ENCODE assay signal across 1 cellular context in genomic region chr18:812673-813404, GRCh38.
TF ChIP-seq lines count a peak whose summit lies in the region.

No MANE protein-coding gene starts in this region.

TF ChIP-seq in HepG2, 621 proteins besides CTCF, POLR2A, EP300 and RAD21 (continued from another document and continues in another):
- TF ChIP-seq ZNF501 (CRISPR knock-in tag; IDR thresholded peaks at IDR 0.05): peak; percentile 46
- no peak for TF ChIP-seq BHLHE40 (IDR thresholded peaks at IDR 0.05; ENCODE audit: low read length)
- 0 out of 2 replicates have a peak, but pooled peaks have one; percentile 35 for TF ChIP-seq ZNF20 (CRISPR knock-in tag; IDR thresholded peaks at IDR 0.05)
- TF ChIP-seq HNF4G (IDR thresholded peaks at IDR 0.05; ENCODE audit: borderline replicate concordance, low read depth, low read length): no peak
- TF ChIP-seq HNF4G (CRISPR knock-in tag; IDR thresholded peaks at IDR 0.05; ENCODE audit: borderline replicate concordance, low read depth): no peak
- no peak for TF ChIP-seq ZNF589 (CRISPR knock-in tag; conservative IDR thresholded peaks at IDR 0.05)
- no peak for TF ChIP-seq PHF21A (CRISPR knock-in tag; IDR thresholded peaks at IDR 0.05)
- TF ChIP-seq MATR3 (CRISPR knock-in tag; IDR thresholded peaks at IDR 0.05): no peak
- TF ChIP-seq ZFAT (CRISPR knock-in tag; conservative IDR thresholded peaks at IDR 0.05): no peak
- TF ChIP-seq, protein P1, sequence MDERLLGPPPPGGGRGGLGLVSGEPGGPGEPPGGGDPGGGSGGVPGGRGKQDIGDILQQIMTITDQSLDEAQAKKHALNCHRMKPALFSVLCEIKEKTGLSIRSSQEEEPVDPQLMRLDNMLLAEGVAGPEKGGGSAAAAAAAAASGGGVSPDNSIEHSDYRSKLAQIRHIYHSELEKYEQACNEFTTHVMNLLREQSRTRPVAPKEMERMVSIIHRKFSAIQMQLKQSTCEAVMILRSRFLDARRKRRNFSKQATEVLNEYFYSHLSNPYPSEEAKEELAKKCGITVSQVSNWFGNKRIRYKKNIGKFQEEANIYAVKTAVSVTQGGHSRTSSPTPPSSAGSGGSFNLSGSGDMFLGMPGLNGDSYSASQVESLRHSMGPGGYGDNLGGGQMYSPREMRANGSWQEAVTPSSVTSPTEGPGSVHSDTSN (CRISPR knock-in tag; IDR thresholded peaks at IDR 0.05): no peak
- no peak for TF ChIP-seq KDM6A (CRISPR knock-in tag; IDR thresholded peaks at IDR 0.05; ENCODE audit: low read depth)
- TF ChIP-seq MAFF (IDR thresholded peaks at IDR 0.05; ENCODE audit: low read depth, low read length): no peak
- no peak for TF ChIP-seq PLRG1 (conservative IDR thresholded peaks at IDR 0.05)
- no peak; the same call in 1 of the 2 replicates for TF ChIP-seq ZNF446 (CRISPR knock-in tag; IDR thresholded peaks at IDR 0.05)
- TF ChIP-seq SUZ12 (IDR thresholded peaks at IDR 0.05; ENCODE audit: low read depth, low read length): no peak
- TF ChIP-seq, protein P2, sequence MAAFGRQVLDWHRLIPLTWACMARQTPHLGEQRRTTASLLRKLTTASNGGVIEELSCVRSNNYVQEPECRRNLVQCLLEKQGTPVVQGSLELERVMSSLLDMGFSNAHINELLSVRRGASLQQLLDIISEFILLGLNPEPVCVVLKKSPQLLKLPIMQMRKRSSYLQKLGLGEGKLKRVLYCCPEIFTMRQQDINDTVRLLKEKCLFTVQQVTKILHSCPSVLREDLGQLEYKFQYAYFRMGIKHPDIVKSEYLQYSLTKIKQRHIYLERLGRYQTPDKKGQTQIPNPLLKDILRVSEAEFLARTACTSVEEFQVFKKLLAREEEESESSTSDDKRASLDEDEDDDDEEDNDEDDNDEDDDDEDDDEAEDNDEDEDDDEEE (CRISPR knock-in tag; IDR thresholded peaks at IDR 0.05): 0 out of 2 replicates have a peak, but pooled peaks have one; percentile 31
- TF ChIP-seq MIER3 (CRISPR knock-in tag; IDR thresholded peaks at IDR 0.05; ENCODE audit: borderline replicate concordance): 0 out of 2 replicates have a peak, but pooled peaks have one; percentile 16
- no peak for TF ChIP-seq RBAK (CRISPR knock-in tag; IDR thresholded peaks at IDR 0.05)
- TF ChIP-seq PAX8 (CRISPR knock-in tag; IDR thresholded peaks at IDR 0.05; ENCODE audit: borderline replicate concordance): no peak
- TF ChIP-seq, protein P3, sequence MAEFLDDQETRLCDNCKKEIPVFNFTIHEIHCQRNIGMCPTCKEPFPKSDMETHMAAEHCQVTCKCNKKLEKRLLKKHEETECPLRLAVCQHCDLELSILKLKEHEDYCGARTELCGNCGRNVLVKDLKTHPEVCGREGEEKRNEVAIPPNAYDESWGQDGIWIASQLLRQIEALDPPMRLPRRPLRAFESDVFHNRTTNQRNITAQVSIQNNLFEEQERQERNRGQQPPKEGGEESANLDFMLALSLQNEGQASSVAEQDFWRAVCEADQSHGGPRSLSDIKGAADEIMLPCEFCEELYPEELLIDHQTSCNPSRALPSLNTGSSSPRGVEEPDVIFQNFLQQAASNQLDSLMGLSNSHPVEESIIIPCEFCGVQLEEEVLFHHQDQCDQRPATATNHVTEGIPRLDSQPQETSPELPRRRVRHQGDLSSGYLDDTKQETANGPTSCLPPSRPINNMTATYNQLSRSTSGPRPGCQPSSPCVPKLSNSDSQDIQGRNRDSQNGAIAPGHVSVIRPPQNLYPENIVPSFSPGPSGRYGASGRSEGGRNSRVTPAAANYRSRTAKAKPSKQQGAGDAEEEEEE (CRISPR knock-in tag; IDR thresholded peaks at IDR 0.05; ENCODE audit: borderline replicate concordance): no peak
- TF ChIP-seq KLF6 (CRISPR knock-in tag; IDR thresholded peaks at IDR 0.05): no peak
- TF ChIP-seq USF2 (IDR thresholded peaks at IDR 0.05; ENCODE audit: low read depth, low read length): no peak
- TF ChIP-seq USF2 (CRISPR knock-in tag; IDR thresholded peaks at IDR 0.05; ENCODE audit: borderline replicate concordance): no peak
- TF ChIP-seq, protein P4, sequence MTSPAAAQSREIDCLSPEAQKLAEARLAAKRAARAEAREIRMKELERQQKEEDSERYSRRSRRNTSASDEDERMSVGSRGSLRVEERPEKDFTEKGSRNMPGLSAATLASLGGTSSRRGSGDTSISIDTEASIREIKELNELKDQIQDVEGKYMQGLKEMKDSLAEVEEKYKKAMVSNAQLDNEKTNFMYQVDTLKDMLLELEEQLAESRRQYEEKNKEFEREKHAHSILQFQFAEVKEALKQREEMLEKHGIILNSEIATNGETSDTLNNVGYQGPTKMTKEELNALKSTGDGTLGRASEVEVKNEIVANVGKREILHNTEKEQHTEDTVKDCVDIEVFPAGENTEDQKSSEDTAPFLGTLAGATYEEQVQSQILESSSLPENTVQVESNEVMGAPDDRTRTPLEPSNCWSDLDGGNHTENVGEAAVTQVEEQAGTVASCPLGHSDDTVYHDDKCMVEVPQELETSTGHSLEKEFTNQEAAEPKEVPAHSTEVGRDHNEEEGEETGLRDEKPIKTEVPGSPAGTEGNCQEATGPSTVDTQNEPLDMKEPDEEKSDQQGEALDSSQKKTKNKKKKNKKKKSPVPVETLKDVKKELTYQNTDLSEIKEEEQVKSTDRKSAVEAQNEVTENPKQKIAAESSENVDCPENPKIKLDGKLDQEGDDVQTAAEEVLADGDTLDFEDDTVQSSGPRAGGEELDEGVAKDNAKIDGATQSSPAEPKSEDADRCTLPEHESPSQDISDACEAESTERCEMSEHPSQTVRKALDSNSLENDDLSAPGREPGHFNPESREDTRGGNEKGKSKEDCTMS (CRISPR knock-in tag; conservative IDR thresholded peaks at IDR 0.05): no peak
- 0 out of 2 replicates have a peak, but pooled peaks have one; percentile 5 for TF ChIP-seq ZBTB33 (CRISPR knock-in tag; IDR thresholded peaks at IDR 0.05)
- no peak for TF ChIP-seq PAWR (CRISPR knock-in tag; IDR thresholded peaks at IDR 0.05; ENCODE audit: borderline replicate concordance)
- TF ChIP-seq SATB2 (CRISPR knock-in tag; IDR thresholded peaks at IDR 0.05): no peak
- peak; percentile 49; the same call in 1 of the 2 replicates for TF ChIP-seq NR0B2 (CRISPR knock-in tag; IDR thresholded peaks at IDR 0.05)
- TF ChIP-seq, protein P5, sequence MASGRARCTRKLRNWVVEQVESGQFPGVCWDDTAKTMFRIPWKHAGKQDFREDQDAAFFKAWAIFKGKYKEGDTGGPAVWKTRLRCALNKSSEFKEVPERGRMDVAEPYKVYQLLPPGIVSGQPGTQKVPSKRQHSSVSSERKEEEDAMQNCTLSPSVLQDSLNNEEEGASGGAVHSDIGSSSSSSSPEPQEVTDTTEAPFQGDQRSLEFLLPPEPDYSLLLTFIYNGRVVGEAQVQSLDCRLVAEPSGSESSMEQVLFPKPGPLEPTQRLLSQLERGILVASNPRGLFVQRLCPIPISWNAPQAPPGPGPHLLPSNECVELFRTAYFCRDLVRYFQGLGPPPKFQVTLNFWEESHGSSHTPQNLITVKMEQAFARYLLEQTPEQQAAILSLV (CRISPR knock-in tag; IDR thresholded peaks at IDR 0.05; ENCODE audit: borderline replicate concordance): no peak
- no peak for TF ChIP-seq DNMT3B (CRISPR knock-in tag; conservative IDR thresholded peaks at IDR 0.05)
- TF ChIP-seq ZNF468 (CRISPR knock-in tag; IDR thresholded peaks at IDR 0.05): no peak
- TF ChIP-seq, protein P6, sequence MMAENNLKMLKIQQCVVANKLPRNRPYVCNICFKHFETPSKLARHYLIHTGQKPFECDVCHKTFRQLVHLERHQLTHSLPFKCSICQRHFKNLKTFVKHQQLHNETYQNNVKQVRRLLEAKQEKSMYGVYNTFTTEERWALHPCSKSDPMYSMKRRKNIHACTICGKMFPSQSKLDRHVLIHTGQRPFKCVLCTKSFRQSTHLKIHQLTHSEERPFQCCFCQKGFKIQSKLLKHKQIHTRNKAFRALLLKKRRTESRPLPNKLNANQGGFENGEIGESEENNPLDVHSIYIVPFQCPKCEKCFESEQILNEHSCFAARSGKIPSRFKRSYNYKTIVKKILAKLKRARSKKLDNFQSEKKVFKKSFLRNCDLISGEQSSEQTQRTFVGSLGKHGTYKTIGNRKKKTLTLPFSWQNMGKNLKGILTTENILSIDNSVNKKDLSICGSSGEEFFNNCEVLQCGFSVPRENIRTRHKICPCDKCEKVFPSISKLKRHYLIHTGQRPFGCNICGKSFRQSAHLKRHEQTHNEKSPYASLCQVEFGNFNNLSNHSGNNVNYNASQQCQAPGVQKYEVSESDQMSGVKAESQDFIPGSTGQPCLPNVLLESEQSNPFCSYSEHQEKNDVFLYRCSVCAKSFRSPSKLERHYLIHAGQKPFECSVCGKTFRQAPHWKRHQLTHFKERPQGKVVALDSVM (CRISPR knock-in tag; IDR thresholded peaks at IDR 0.05): no peak
- no peak for TF ChIP-seq ZNF724P (CRISPR knock-in tag; IDR thresholded peaks at IDR 0.05; ENCODE audit: borderline replicate concordance)
- TF ChIP-seq SETDB1 (CRISPR knock-in tag; IDR thresholded peaks at IDR 0.05; ENCODE audit: borderline replicate concordance): no peak
- no peak for TF ChIP-seq NCOR1 (IDR thresholded peaks at IDR 0.05; ENCODE audit: borderline replicate concordance, low read length)
- no peak for TF ChIP-seq ZFP62 (CRISPR knock-in tag; IDR thresholded peaks at IDR 0.05)
- TF ChIP-seq BRD4 (CRISPR knock-in tag; IDR thresholded peaks at IDR 0.05): 0 out of 2 replicates have a peak, but pooled peaks have one; percentile 46
- TF ChIP-seq POLR2AphosphoS2 (IDR thresholded peaks at IDR 0.05; ENCODE audit: low read depth, low read length): no peak
- no peak for TF ChIP-seq SP140L (CRISPR knock-in tag; IDR thresholded peaks at IDR 0.05; ENCODE audit: borderline replicate concordance)
- TF ChIP-seq ZNF432 (CRISPR knock-in tag; IDR thresholded peaks at IDR 0.05; ENCODE audit: borderline replicate concordance): no peak
- TF ChIP-seq ZBTB34 (CRISPR knock-in tag; IDR thresholded peaks at IDR 0.05): 0 out of 2 replicates have a peak, but pooled peaks have one; percentile 43
- no peak for TF ChIP-seq NAIF1 (CRISPR knock-in tag; IDR thresholded peaks at IDR 0.05; ENCODE audit: borderline replicate concordance)
- TF ChIP-seq MBD4 (IDR thresholded peaks at IDR 0.05; ENCODE audit: borderline replicate concordance, low read length): no peak
- no peak; the same call in 1 of the 2 replicates for TF ChIP-seq KLF9 (CRISPR knock-in tag; IDR thresholded peaks at IDR 0.05; ENCODE audit: low read depth)
- no peak for TF ChIP-seq ZNF230 (CRISPR knock-in tag; IDR thresholded peaks at IDR 0.05)
- TF ChIP-seq ZNF253 (CRISPR knock-in tag; IDR thresholded peaks at IDR 0.05; ENCODE audit: borderline replicate concordance): no peak
- TF ChIP-seq HNRNPUL1 (IDR thresholded peaks at IDR 0.05; ENCODE audit: low read depth, low read length): no peak
- no peak for TF ChIP-seq HDAC2 (CRISPR knock-in tag; IDR thresholded peaks at IDR 0.05)
- TF ChIP-seq GATAD2A (CRISPR knock-in tag; IDR thresholded peaks at IDR 0.05): no peak; the same call in 1 of the 2 replicates
